In genomic region chr12:111581434-111582132, GRCh38 we compare ENCODE assay signal across 20 cellular contexts.
"Had no signal": no experiment of that assay in that cellular context is flagged by ENCODE, and none has a peak within 500 bp of the region (broad histone marks: within the 10 kb centered on the region; RNA-seq: fewer than 3 reads in every experiment).

No MANE protein-coding gene starts in this region.

- H3K4me3 ChIP-seq: ascending aorta, colonic mucosa, gastrocnemius medialis, heart right ventricle, left ventricle myocardium inferior, spleen, stomach, thoracic aorta had no signal

- H3K36me3 ChIP-seq: ascending aorta, colonic mucosa, gastrocnemius medialis, left ventricle myocardium inferior, thoracic aorta had no signal

- H3K9me3 Mint-ChIP-seq: activated CD8-positive, alpha-beta T cell treated with anti-CD3 and anti-CD28 coated beads for 36 hours; activated naive CD8-positive, alpha-beta T cell treated with anti-CD3 and anti-CD28 coated beads, Interleukin-2, amount 50 U/mL, for 24 hours; activated T-helper 1 cell treated with anti-CD3 and anti-CD28 coated beads, Interleukin-12 subunit alpha, Interleukin-12 subunit beta, Interleukin-2, Interleukin-4 antibody, amounts not matched to agents 30 ng/mL and 10 ng/mL and 1 ng/mL, durations not matched to agents 14 hours and 24 hours and 36 hours; memory B cell; T-helper 2 cell treated with Interferon-gamma antibody and Interleukin-4, amounts not matched to agents 5 μg/mL and 100 μg/mL, for 36 hours had no signal

- H3K4me3 Mint-ChIP-seq: activated CD8-positive, alpha-beta T cell treated with anti-CD3 and anti-CD28 coated beads for 36 hours; activated naive CD8-positive, alpha-beta T cell treated with anti-CD3 and anti-CD28 coated beads, Interleukin-2, amount 50 U/mL, for 24 hours; activated T-helper 1 cell treated with anti-CD3 and anti-CD28 coated beads, Interleukin-12 subunit alpha, Interleukin-12 subunit beta, Interleukin-2, Interleukin-4 antibody, amounts not matched to agents 30 ng/mL and 10 ng/mL and 1 ng/mL, durations not matched to agents 14 hours and 24 hours and 36 hours; memory B cell; T-helper 2 cell treated with Interferon-gamma antibody and Interleukin-4, amounts not matched to agents 5 μg/mL and 100 μg/mL, for 36 hours had no signal

- H3K27me3 Mint-ChIP-seq: activated CD8-positive, alpha-beta T cell treated with anti-CD3 and anti-CD28 coated beads for 36 hours; activated naive CD8-positive, alpha-beta T cell treated with anti-CD3 and anti-CD28 coated beads, Interleukin-2, amount 50 U/mL, for 24 hours; memory B cell had no signal

- H3K9me3 ChIP-seq: ascending aorta, colonic mucosa, gastrocnemius medialis, heart right ventricle, left ventricle myocardium inferior, spleen, stomach, thoracic aorta had no signal

- H3K27ac ChIP-seq: ascending aorta, colonic mucosa, gastrocnemius medialis, heart right ventricle, left ventricle myocardium inferior, spleen, stomach, thoracic aorta had no signal

- H3K27ac Mint-ChIP-seq: activated CD8-positive, alpha-beta T cell treated with anti-CD3 and anti-CD28 coated beads for 36 hours; activated naive CD8-positive, alpha-beta T cell treated with anti-CD3 and anti-CD28 coated beads, Interleukin-2, amount 50 U/mL, for 24 hours; activated T-helper 1 cell treated with anti-CD3 and anti-CD28 coated beads, Interleukin-12 subunit alpha, Interleukin-12 subunit beta, Interleukin-2, Interleukin-4 antibody, amounts not matched to agents 30 ng/mL and 10 ng/mL and 1 ng/mL, durations not matched to agents 14 hours and 24 hours and 36 hours; memory B cell; T-helper 2 cell treated with Interferon-gamma antibody and Interleukin-4, amounts not matched to agents 5 μg/mL and 100 μg/mL, for 36 hours had no signal

- ATAC-seq: activated CD8-positive, alpha-beta T cell treated with anti-CD3 and anti-CD28 coated beads for 36 hours; activated naive CD8-positive, alpha-beta T cell treated with anti-CD3 and anti-CD28 coated beads, Interleukin-2, amount 50 U/mL, for 24 hours; gastrocnemius medialis; heart right ventricle had no signal

- H3K4me1 ChIP-seq: colonic mucosa had no signal

- H3K27me3 ChIP-seq: ascending aorta, colonic mucosa, gastrocnemius medialis, heart right ventricle, spleen, stomach had no signal

- DNase-seq: activated CD8-positive, alpha-beta memory T cell treated with anti-CD3 and anti-CD28 coated beads, Interleukin-2, amount 50 U/mL, for 48 hours; activated CD8-positive, alpha-beta T cell treated with anti-CD3 and anti-CD28 coated beads for 36 hours; activated naive CD4-positive, alpha-beta T cell treated with Interleukin-2 at 50 U/mL for 16 hours; activated naive CD8-positive, alpha-beta T cell treated with anti-CD3 and anti-CD28 coated beads, Interleukin-2, amount 50 U/mL, for 24 hours; colonic mucosa; gastrocnemius medialis; heart right ventricle; left ventricle myocardium inferior; right cardiac atrium; spleen; stimulated activated CD4-positive, alpha-beta T cell treated with anti-CD3 and anti-CD28 coated beads, Interleukin-2, amount 100 ng/mL, for 24 hours; stomach; SW 1271 had no signal

- FAIRE-seq: keratinocyte, urothelium cell line had no signal
